8 cellular contexts compared by ENCODE assay signal in genomic region chr15:71386448-71387236, GRCh38.
DNase-seq lines count a peak whose midpoint lies in the region; ATAC-seq and TF ChIP-seq lines count a peak whose summit lies in the region.

No MANE protein-coding gene starts in this region.

- no peaks in the 10 kb centered on the region for H3K36me3 ChIP-seq in iPS-18a (ENCODE audit: control insufficient read depth, low read depth, low read length)
- H3K36me3 ChIP-seq in upper lobe of right lung = no peaks in the 10 kb centered on the region

- H3K4me1 ChIP-seq in iPS-18a (ENCODE audit: control insufficient read depth, low read depth, low read length) (peaks cover 54% of the 10 kb centered on the region), upper lobe of right lung (peaks cover 30% of the 10 kb centered on the region)

- peak; percentile 62 for ATAC-seq in upper lobe of right lung
- ATAC-seq in GM21447 (IDR thresholded peaks at IDR 0.05; ENCODE audit: unreplicated experiment) = no peak
- no peak for ATAC-seq in HG03432 (IDR thresholded peaks at IDR 0.05; ENCODE audit: unreplicated experiment)

- H3K9ac ChIP-seq in iPS-18a (ENCODE audit: low read length) = peak overlapping the region; percentile 2

- TF ChIP-seq CTCF in VCaP (conservative IDR thresholded peaks at IDR 0.05) (peak; percentile 79), upper lobe of right lung (IDR thresholded peaks at IDR 0.05) (peak; percentile 64)

- H3K27me3 ChIP-seq in iPS-18a (ENCODE audit: control insufficient read depth, insufficient read depth, low read length) (peaks cover 5% of the 10 kb centered on the region), upper lobe of right lung (no peaks in the 10 kb centered on the region)

- peak overlapping the region; percentile 25 for H3K4me3 ChIP-seq in iPS-18a (ENCODE audit: low read length)
- no peak overlapping the region for H3K4me3 ChIP-seq in upper lobe of right lung

- intact Hi-C loops in upper lobe of right lung (cut with DNase I) = loop anchor here (5.0 kb wide), 1 partner anchor 56 kb away; no protein-coding TSS in a partner anchor

- DNase-seq in SIG-M5 treated with dmso at 0.1 percent for 504 hours (lab: John Stamatoyannopoulos, UW; ENCODE audit: unreplicated experiment) = peak; percentile 16
- no peak for DNase-seq in SIG-M5 (lab: John Stamatoyannopoulos, UW)
- no peak for DNase-seq in upper lobe of right lung
- no peak for DNase-seq in NCI-H226

- H3K9me3 ChIP-seq in iPS-18a (ENCODE audit: control insufficient read depth, low read depth, low read length) (no peaks in the 10 kb centered on the region), upper lobe of right lung (no peaks in the 10 kb centered on the region)

- H3K27ac ChIP-seq in VCaP = no peak overlapping the region; the same call in 1 of the 2 replicates
- H3K27ac ChIP-seq in iPS-18a (ENCODE audit: low read length) = peak overlapping the region; percentile 1
- H3K27ac ChIP-seq in upper lobe of right lung = no peak overlapping the region
